9 cellular contexts compared by ENCODE assay signal in the genomic region with DNA sequence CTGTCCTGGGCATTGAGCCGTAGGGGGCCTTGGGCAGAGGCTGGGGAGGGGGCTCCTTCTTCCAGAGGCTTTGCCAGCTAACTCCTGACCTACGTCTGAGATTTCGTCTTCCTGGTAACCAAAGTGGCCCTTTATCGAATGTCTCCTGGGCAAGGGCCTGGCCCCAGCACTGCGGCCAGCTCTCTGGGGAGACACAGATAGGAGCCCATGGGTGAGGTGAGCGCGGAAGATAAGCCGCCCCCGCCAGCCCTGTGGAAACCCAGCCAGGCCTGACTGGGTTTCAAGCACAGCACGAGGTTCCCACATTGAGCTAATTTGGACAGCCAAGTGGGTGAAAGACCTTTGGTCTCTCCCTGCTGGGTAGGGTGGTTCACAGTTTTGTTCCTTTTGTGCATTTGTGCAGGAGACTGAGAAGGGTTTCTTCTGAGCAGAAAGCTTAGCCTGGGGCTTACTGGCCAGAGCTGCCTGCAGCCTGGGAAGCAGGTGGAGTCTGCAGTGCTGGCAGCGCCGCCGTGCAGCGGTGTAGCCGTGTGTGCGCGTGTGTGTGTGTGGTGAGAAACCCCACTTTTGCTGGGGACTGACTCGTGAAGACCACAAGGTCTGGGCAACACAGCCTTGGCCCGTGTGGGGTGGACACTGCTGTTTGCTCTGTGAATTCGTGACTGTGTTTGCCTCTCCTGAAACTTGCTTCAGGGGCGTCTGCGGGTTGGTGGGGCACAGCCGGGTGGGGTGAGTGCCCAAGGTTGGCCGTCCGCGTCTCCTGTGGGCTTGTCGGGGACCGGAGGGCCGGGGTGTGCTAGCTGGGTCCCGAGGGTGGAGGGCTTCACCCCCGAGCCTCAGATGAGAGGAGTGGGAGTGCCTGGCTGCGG. TPM values are rescaled to one million over a fixed set of nuclear protein-coding genes. Genes with fewer than 3 reads are reported as not detected.
DNase-seq lines count a peak whose midpoint lies in the region; ATAC-seq, FAIRE-seq and TF ChIP-seq lines count a peak whose summit lies in the region.
"Had no signal": no experiment of that assay in that cellular context is flagged by ENCODE, and none has a peak within 500 bp of the region (broad histone marks: within the 10 kb centered on the region; RNA-seq: fewer than 3 reads in every experiment).

No MANE protein-coding gene starts in this region.

- 5% methylated on average over 18 of the region's 32 CpGs for WGBS in HepG2 (ENCODE audit: low lambda C conversion rate)

- CTCF ChIA-PET in HepG2 (lab: Yijun Ruan, JAX; ENCODE audit: low intra/inter-chr PET ratio, low total read pairs), result interaction anchor here (1.1 kb wide), 1 partner anchor 13 kb away, joined by 3 read pairs; no protein-coding TSS in a partner anchor

- H2AFZ ChIP-seq in HepG2 (ENCODE audit: low read length), result no peak overlapping the region

- peaks cover 66% of the 10 kb centered on the region for H4K20me1 ChIP-seq in HepG2 (ENCODE audit: insufficient read depth, low read length)

- peak; percentile 36 for ATAC-seq in HepG2
- ATAC-seq in thoracic aorta (ENCODE audit: insufficient number of reproducible peaks, low FRiP score, low read depth), result no peak
- ATAC-seq in GM19467 (IDR thresholded peaks at IDR 0.05; ENCODE audit: unreplicated experiment), result no peak
- no peak for ATAC-seq in HG03442 (IDR thresholded peaks at IDR 0.05; ENCODE audit: unreplicated experiment)

- POLR2A ChIA-PET in HepG2 (lab: Yijun Ruan, JAX), result interaction anchor here (0.6 to 3.1 kb wide), 10 partner anchors 9 to 165 kb away, joined by 3 to 17 read pairs (median 5); no protein-coding TSS in a partner anchor

- DNase-seq in CMK (ENCODE audit: low read depth) (peak; percentile 76), LNCaP clone FGC (ENCODE audit: low read depth) (no peak), cardiac fibroblast (ENCODE audit: low read depth in 2 of 2) (peak; percentile 32 to 65), HepG2 (ENCODE audit: low spot score) (peak; percentile 35), thoracic aorta (ENCODE audit: low spot score) (no peak), hepatic stellate cell (ENCODE audit: low spot score) (no peak)

- peaks cover 73% of the 10 kb centered on the region for H3K79me2 ChIP-seq in HepG2 (ENCODE audit: insufficient read depth, low read length)

- H3K4me1 ChIP-seq in HepG2 (ENCODE audit: insufficient read depth, low read length), result peaks cover 21% of the 10 kb centered on the region
- peaks cover 26 to 49% of the 10 kb centered on the region in 2 donors for H3K4me1 ChIP-seq in thoracic aorta (ENCODE audit: control insufficient read depth in 1 of 2, low read depth in 2 of 2)

- H3K27me3 ChIP-seq in HepG2 (ENCODE audit: control insufficient read depth in 1 of 2, insufficient read depth in 2 of 2, low read length in 2 of 2), result no peaks in the 10 kb centered on the region; a peak in 1 of 5 replicates
- H3K27me3 ChIP-seq in thoracic aorta (replicated peaks; ENCODE audit: insufficient read depth), result no peaks in the 10 kb centered on the region

- 0 out of 4 replicates have a peak, but pooled peaks of 1 of the 2 experiments have one; percentile 25 for TF ChIP-seq POLR2A in HepG2 (IDR thresholded peaks at IDR 0.05; ENCODE audit: insufficient read depth in 1 of 2, low read depth in 2 of 2, low read length in 2 of 2)

- no peak for TF ChIP-seq RAD21 in HepG2 (CRISPR knock-in tag; IDR thresholded peaks at IDR 0.05)

- H3K4me3 ChIP-seq in LNCaP clone FGC (ENCODE audit: low read depth, low read length) (peak overlapping the region; percentile 50), cardiac fibroblast (replicated peaks in 1 of 2; ENCODE audit: low read depth in 2 of 2, low read length in 2 of 2) (peak overlapping the region; percentile 14 to 42), HepG2 (replicated peaks in 1 of 3; ENCODE audit: insufficient read depth in 1 of 3, low read depth in 2 of 3, low read length in 3 of 3) (peak overlapping the region; percentile 90 to 99 (median 96)), thoracic aorta (peak overlapping the region; percentile 54)

- TF ChIP-seq CTCF in LNCaP clone FGC (IDR thresholded peaks at IDR 0.05; ENCODE audit: control insufficient read depth, extremely low read depth, insufficient read depth) (no peak), cardiac fibroblast (IDR thresholded peaks at IDR 0.05; ENCODE audit: low read depth, low read length) (no peak), HepG2 (CRISPR knock-in tag; IDR thresholded peaks at IDR 0.05) (0 out of 2 replicates have a peak, but pooled peaks have one; percentile 12), thoracic aorta (IDR thresholded peaks at IDR 0.05) (no peak)

- H3K4me2 ChIP-seq in HepG2 (ENCODE audit: low read depth, low read length), result peak overlapping the region; percentile 93

- peak overlapping the region; percentile 61 for H3K27ac ChIP-seq in HepG2 (ENCODE audit: extremely low read length, insufficient read depth, low read length)
- no peak overlapping the region for H3K27ac ChIP-seq in thoracic aorta

- FAIRE-seq in HepG2 (lab: Jason Lieb, UNC), result peak; percentile 52

- intact Hi-C loops in HepG2 (cut with micrococcal nuclease; ENCODE audit: unreplicated experiment), result no loop called here

- TF ChIP-seq EP300 in HepG2 (IDR thresholded peaks at IDR 0.05; ENCODE audit: low read depth in 2 of 2, low read length in 2 of 2) (no peak), HepG2 (CRISPR knock-in tag; IDR thresholded peaks at IDR 0.05; ENCODE audit: borderline replicate concordance) (no peak)

- in situ Hi-C loops in HepG2 (cut with HindIII; ENCODE audit: extremely low pct_ligation_motif_present, low pct_unique_long_range_greater_than_20kb), result no loop called here

- H3K9me3 ChIP-seq in HepG2 (ENCODE audit: low read length) (no peaks in the 10 kb centered on the region), thoracic aorta (no peaks in the 10 kb centered on the region)

- H3K36me3 ChIP-seq in HepG2 (replicated peaks in 1 of 2; ENCODE audit: control insufficient read depth in 1 of 2, insufficient read depth in 2 of 2, low read length in 2 of 2) (peaks cover 16% of the 10 kb centered on the region in 2 experiments; a peak in 4 of 5 replicates), thoracic aorta (peaks cover 10% of the 10 kb centered on the region)

- H3K9ac ChIP-seq in HepG2 (ENCODE audit: insufficient read depth, low read depth, low read length), result peak overlapping the region; percentile 76

- BruUV-seq in HepG2 (replicated peaks; lab: Mats Ljungman, UMichigan), result no TSS peak

RNA-seq across cellular contexts. Expression of gene BSG, which starts 2.5 kb away (rescaled TPM):
- 136 and 309 TPM in 2 replicates for total RNA-seq in HepG2 (2016; rRNA removed; fragmentation: Illumina TruSeq; extraction: Trizol)
- total RNA-seq in HepG2 (2016; cell fraction: cytosol; rRNA removed; fragmentation: Illumina TruSeq; extraction: Trizol; ENCODE audit: low read depth), result 81.8 and 84.4 TPM in 2 replicates
- 114 and 317 TPM in 2 replicates for total RNA-seq in HepG2 (2016; cell fraction: insoluble cytoplasmic fraction; rRNA removed; fragmentation: Illumina TruSeq; extraction: Trizol)
- 96.0 and 109 TPM in 2 replicates for total RNA-seq in HepG2 (2016; cell fraction: membrane; rRNA removed; fragmentation: Illumina TruSeq; extraction: Trizol)
- 271 and 340 TPM in 2 replicates for total RNA-seq in HepG2 (2016; cell fraction: nucleus; rRNA removed; fragmentation: Illumina TruSeq; extraction: Trizol)
- polyA plus RNA-seq in HepG2 (2011; rRNA removed), result 754 and 1,057 TPM in 2 replicates
- polyA plus RNA-seq in HepG2 (2011; cell fraction: cytosol; rRNA removed), result 595 and 749 TPM in 2 replicates
- 561 and 615 TPM in 2 replicates for polyA plus RNA-seq in HepG2 (2011; cell fraction: nucleus; rRNA removed)
- polyA plus RNA-seq in HepG2 (2012), result 926 and 933 TPM in 2 replicates
- 148 and 149 TPM in 2 replicates for polyA plus RNA-seq in HepG2 (2016; cell fraction: cytosol; fragmentation: Illumina TruSeq; extraction: Trizol; ENCODE audit: low read depth)
- polyA plus RNA-seq in HepG2 (2016; cell fraction: insoluble cytoplasmic fraction; fragmentation: Illumina TruSeq; extraction: Trizol; ENCODE audit: low read depth), result 179 and 219 TPM in 2 replicates
- 152 and 167 TPM in 2 replicates for polyA plus RNA-seq in HepG2 (2016; cell fraction: membrane; fragmentation: Illumina TruSeq; extraction: Trizol; ENCODE audit: low read depth)
- 760 and 837 TPM in 2 replicates for polyA plus RNA-seq in HepG2 (2016; cell fraction: nucleus; fragmentation: Illumina TruSeq; extraction: Trizol; ENCODE audit: insufficient read depth, low read depth)
- polyA minus RNA-seq in HepG2 (2011; rRNA and poly(A)+ RNA removed; ENCODE audit: low replicate concordance), result 426 and 707 TPM in 2 replicates
- polyA minus RNA-seq in HepG2 (2011; cell fraction: cytosol; rRNA and poly(A)+ RNA removed), result 369 and 454 TPM in 2 replicates
- polyA minus RNA-seq in HepG2 (2011; cell fraction: nucleus; rRNA and poly(A)+ RNA removed), result 97.1 and 115 TPM in 2 replicates
- 100 to 1,000 TPM; 344 to 575 TPM for total RNA-seq in thoracic aorta

RNA-seq across cellular contexts. Expression of gene HCN2, which starts 14.8 kb away (rescaled TPM):
- not detected in 2 replicates for total RNA-seq in HepG2 (2016; rRNA removed; fragmentation: Illumina TruSeq; extraction: Trizol)
- total RNA-seq in HepG2 (2016; cell fraction: cytosol; rRNA removed; fragmentation: Illumina TruSeq; extraction: Trizol; ENCODE audit: low read depth), result not detected in 2 replicates
- total RNA-seq in HepG2 (2016; cell fraction: insoluble cytoplasmic fraction; rRNA removed; fragmentation: Illumina TruSeq; extraction: Trizol), result not detected in 2 replicates
- 0.03 TPM in 1 of 2 replicates, not detected in the other for total RNA-seq in HepG2 (2016; cell fraction: membrane; rRNA removed; fragmentation: Illumina TruSeq; extraction: Trizol)
- not detected in 2 replicates for total RNA-seq in HepG2 (2016; cell fraction: nucleus; rRNA removed; fragmentation: Illumina TruSeq; extraction: Trizol)
- 0.01 and 0.05 TPM in 2 replicates for polyA plus RNA-seq in HepG2 (2011; rRNA removed)
- 0.07 and 0.09 TPM in 2 replicates for polyA plus RNA-seq in HepG2 (2011; cell fraction: cytosol; rRNA removed)
- 0.19 and 0.24 TPM in 2 replicates for polyA plus RNA-seq in HepG2 (2011; cell fraction: nucleus; rRNA removed)
- polyA plus RNA-seq in HepG2 (2012), result 0.15 and 0.39 TPM in 2 replicates
- 0.07 TPM in 1 of 2 replicates, not detected in the other for polyA plus RNA-seq in HepG2 (2016; cell fraction: cytosol; fragmentation: Illumina TruSeq; extraction: Trizol; ENCODE audit: low read depth)
- polyA plus RNA-seq in HepG2 (2016; cell fraction: insoluble cytoplasmic fraction; fragmentation: Illumina TruSeq; extraction: Trizol; ENCODE audit: low read depth), result not detected in 2 replicates
- 0.05 TPM in 1 of 2 replicates, not detected in the other for polyA plus RNA-seq in HepG2 (2016; cell fraction: membrane; fragmentation: Illumina TruSeq; extraction: Trizol; ENCODE audit: low read depth)
- polyA plus RNA-seq in HepG2 (2016; cell fraction: nucleus; fragmentation: Illumina TruSeq; extraction: Trizol; ENCODE audit: insufficient read depth, low read depth), result not detected in 2 replicates
- 0.16 and 9.3 TPM in 2 replicates for polyA minus RNA-seq in HepG2 (2011; rRNA and poly(A)+ RNA removed; ENCODE audit: low replicate concordance)
- polyA minus RNA-seq in HepG2 (2011; cell fraction: cytosol; rRNA and poly(A)+ RNA removed), result not detected in 2 replicates
- polyA minus RNA-seq in HepG2 (2011; cell fraction: nucleus; rRNA and poly(A)+ RNA removed), result not detected in 2 replicates
- total RNA-seq in thoracic aorta, result not detected

RNA-seq across cellular contexts. Expression of gene GZMM, which starts 31.0 kb away (rescaled TPM):
- total RNA-seq in HepG2 (2016; rRNA removed; fragmentation: Illumina TruSeq; extraction: Trizol) (not detected in 2 replicates), thoracic aorta (under 1 TPM in 1 of 2 donors, not detected in 1; 0.54 TPM)
- not detected in 2 replicates for total RNA-seq in HepG2 (2016; cell fraction: cytosol; rRNA removed; fragmentation: Illumina TruSeq; extraction: Trizol; ENCODE audit: low read depth)
- total RNA-seq in HepG2 (2016; cell fraction: insoluble cytoplasmic fraction; rRNA removed; fragmentation: Illumina TruSeq; extraction: Trizol), result not detected in 2 replicates
- total RNA-seq in HepG2 (2016; cell fraction: membrane; rRNA removed; fragmentation: Illumina TruSeq; extraction: Trizol), result not detected in 2 replicates
- total RNA-seq in HepG2 (2016; cell fraction: nucleus; rRNA removed; fragmentation: Illumina TruSeq; extraction: Trizol), result not detected in 2 replicates
- 0.07 TPM in 1 of 2 replicates, not detected in the other for polyA plus RNA-seq in HepG2 (2011; rRNA removed)
- 0.13 TPM in 1 of 2 replicates, not detected in the other for polyA plus RNA-seq in HepG2 (2011; cell fraction: cytosol; rRNA removed)
- polyA plus RNA-seq in HepG2 (2011; cell fraction: nucleus; rRNA removed), result 0.50 and 0.71 TPM in 2 replicates
- 0.16 TPM in 1 of 2 replicates, not detected in the other for polyA plus RNA-seq in HepG2 (2012)
- polyA plus RNA-seq in HepG2 (2016; cell fraction: cytosol; fragmentation: Illumina TruSeq; extraction: Trizol; ENCODE audit: low read depth), result not detected in 2 replicates
- polyA plus RNA-seq in HepG2 (2016; cell fraction: insoluble cytoplasmic fraction; fragmentation: Illumina TruSeq; extraction: Trizol; ENCODE audit: low read depth), result not detected in 2 replicates
- polyA plus RNA-seq in HepG2 (2016; cell fraction: membrane; fragmentation: Illumina TruSeq; extraction: Trizol; ENCODE audit: low read depth), result not detected in 2 replicates
- polyA plus RNA-seq in HepG2 (2016; cell fraction: nucleus; fragmentation: Illumina TruSeq; extraction: Trizol; ENCODE audit: insufficient read depth, low read depth), result not detected in 2 replicates
- polyA minus RNA-seq in HepG2 (2011; rRNA and poly(A)+ RNA removed; ENCODE audit: low replicate concordance), result not detected in 2 replicates
- not detected in 2 replicates for polyA minus RNA-seq in HepG2 (2011; cell fraction: cytosol; rRNA and poly(A)+ RNA removed)
- polyA minus RNA-seq in HepG2 (2011; cell fraction: nucleus; rRNA and poly(A)+ RNA removed), result not detected in 2 replicates
- total RNA-seq: HT1080 had no signal

RNA-seq across cellular contexts. Expression of gene CDC34, which starts 43.3 kb away (rescaled TPM):
- total RNA-seq in HepG2 (2016; rRNA removed; fragmentation: Illumina TruSeq; extraction: Trizol) (119 and 138 TPM in 2 replicates), thoracic aorta (10 to 100 TPM; 40.2 to 86.2 TPM)
- total RNA-seq in HepG2 (2016; cell fraction: cytosol; rRNA removed; fragmentation: Illumina TruSeq; extraction: Trizol; ENCODE audit: low read depth), result 181 and 194 TPM in 2 replicates
- total RNA-seq in HepG2 (2016; cell fraction: insoluble cytoplasmic fraction; rRNA removed; fragmentation: Illumina TruSeq; extraction: Trizol), result 104 and 144 TPM in 2 replicates
- 198 and 240 TPM in 2 replicates for total RNA-seq in HepG2 (2016; cell fraction: membrane; rRNA removed; fragmentation: Illumina TruSeq; extraction: Trizol)
- total RNA-seq in HepG2 (2016; cell fraction: nucleus; rRNA removed; fragmentation: Illumina TruSeq; extraction: Trizol), result 59.6 and 65.5 TPM in 2 replicates
- 140 and 150 TPM in 2 replicates for polyA plus RNA-seq in HepG2 (2011; rRNA removed)
- polyA plus RNA-seq in HepG2 (2011; cell fraction: cytosol; rRNA removed), result 102 and 147 TPM in 2 replicates
- 121 and 122 TPM in 2 replicates for polyA plus RNA-seq in HepG2 (2011; cell fraction: nucleus; rRNA removed)
- 90.8 and 101 TPM in 2 replicates for polyA plus RNA-seq in HepG2 (2012)
- 157 and 191 TPM in 2 replicates for polyA plus RNA-seq in HepG2 (2016; cell fraction: cytosol; fragmentation: Illumina TruSeq; extraction: Trizol; ENCODE audit: low read depth)
- polyA plus RNA-seq in HepG2 (2016; cell fraction: insoluble cytoplasmic fraction; fragmentation: Illumina TruSeq; extraction: Trizol; ENCODE audit: low read depth), result 118 and 140 TPM in 2 replicates
- polyA plus RNA-seq in HepG2 (2016; cell fraction: membrane; fragmentation: Illumina TruSeq; extraction: Trizol; ENCODE audit: low read depth), result 153 and 184 TPM in 2 replicates
- 130 and 138 TPM in 2 replicates for polyA plus RNA-seq in HepG2 (2016; cell fraction: nucleus; fragmentation: Illumina TruSeq; extraction: Trizol; ENCODE audit: insufficient read depth, low read depth)
- polyA minus RNA-seq in HepG2 (2011; rRNA and poly(A)+ RNA removed; ENCODE audit: low replicate concordance), result 60.5 and 88.3 TPM in 2 replicates
- 42.1 and 46.2 TPM in 2 replicates for polyA minus RNA-seq in HepG2 (2011; cell fraction: cytosol; rRNA and poly(A)+ RNA removed)
- polyA minus RNA-seq in HepG2 (2011; cell fraction: nucleus; rRNA and poly(A)+ RNA removed), result 19.1 and 22.1 TPM in 2 replicates

RNA-seq across cellular contexts. Expression of gene POLRMT, which starts 58.4 kb away (rescaled TPM):
- 52.5 and 78.0 TPM in 2 replicates for total RNA-seq in HepG2 (2016; rRNA removed; fragmentation: Illumina TruSeq; extraction: Trizol)
- 14.6 and 16.3 TPM in 2 replicates for total RNA-seq in HepG2 (2016; cell fraction: cytosol; rRNA removed; fragmentation: Illumina TruSeq; extraction: Trizol; ENCODE audit: low read depth)
- total RNA-seq in HepG2 (2016; cell fraction: insoluble cytoplasmic fraction; rRNA removed; fragmentation: Illumina TruSeq; extraction: Trizol), result 49.1 and 82.6 TPM in 2 replicates
- total RNA-seq in HepG2 (2016; cell fraction: membrane; rRNA removed; fragmentation: Illumina TruSeq; extraction: Trizol), result 30.6 and 32.9 TPM in 2 replicates
- total RNA-seq in HepG2 (2016; cell fraction: nucleus; rRNA removed; fragmentation: Illumina TruSeq; extraction: Trizol), result 53.4 and 70.1 TPM in 2 replicates
- 101 and 114 TPM in 2 replicates for polyA plus RNA-seq in HepG2 (2011; rRNA removed)
- 20.8 and 36.5 TPM in 2 replicates for polyA plus RNA-seq in HepG2 (2011; cell fraction: cytosol; rRNA removed)
- 255 and 333 TPM in 2 replicates for polyA plus RNA-seq in HepG2 (2011; cell fraction: nucleus; rRNA removed)
- polyA plus RNA-seq in HepG2 (2012), result 52.2 and 65.7 TPM in 2 replicates
- polyA plus RNA-seq in HepG2 (2016; cell fraction: cytosol; fragmentation: Illumina TruSeq; extraction: Trizol; ENCODE audit: low read depth), result 16.5 and 17.7 TPM in 2 replicates
- 70.9 and 71.7 TPM in 2 replicates for polyA plus RNA-seq in HepG2 (2016; cell fraction: insoluble cytoplasmic fraction; fragmentation: Illumina TruSeq; extraction: Trizol; ENCODE audit: low read depth)
- polyA plus RNA-seq in HepG2 (2016; cell fraction: membrane; fragmentation: Illumina TruSeq; extraction: Trizol; ENCODE audit: low read depth), result 34.9 and 37.3 TPM in 2 replicates
- polyA plus RNA-seq in HepG2 (2016; cell fraction: nucleus; fragmentation: Illumina TruSeq; extraction: Trizol; ENCODE audit: insufficient read depth, low read depth), result 138 and 146 TPM in 2 replicates
- polyA minus RNA-seq in HepG2 (2011; rRNA and poly(A)+ RNA removed; ENCODE audit: low replicate concordance), result 247 and 377 TPM in 2 replicates
- polyA minus RNA-seq in HepG2 (2011; cell fraction: cytosol; rRNA and poly(A)+ RNA removed), result 67.1 and 69.6 TPM in 2 replicates
- 37.9 and 42.3 TPM in 2 replicates for polyA minus RNA-seq in HepG2 (2011; cell fraction: nucleus; rRNA and poly(A)+ RNA removed)
- 10 to 100 TPM; 23.8 to 30.9 TPM for total RNA-seq in thoracic aorta

Comparison
In these comparisons a context has a peak if more than half of its experiments do, and no peak if none do; other contexts are left out.
1. DNase-seq: peak in CMK (single experiment), cardiac fibroblast (2 of 2) and HepG2 (single experiment); none in LNCaP clone FGC (single experiment), thoracic aorta (single experiment) and hepatic stellate cell (single experiment).
2. H3K4me3 ChIP-seq: peak in every context shown above with its lines; median percentile 96 in HepG2; 54 in thoracic aorta; 50 in LNCaP clone FGC; 28 in cardiac fibroblast.